In genomic region chr11:72826942-72827480, GRCh38 we compare ENCODE assay signal across 1 cellular context.
TF ChIP-seq lines count a peak whose summit lies in the region.

No MANE protein-coding gene starts in this region.

TF ChIP-seq in HepG2, 621 proteins besides CTCF, POLR2A, EP300 and RAD21:
- no peak for TF ChIP-seq TFAP4 (IDR thresholded peaks at IDR 0.05; ENCODE audit: borderline replicate concordance, low read depth)
- peak; percentile 18; the same call in 1 of the 2 replicates for TF ChIP-seq POLR2G (IDR thresholded peaks at IDR 0.05; ENCODE audit: low read depth, low read length)
- peak; percentile 14; the same call in 1 of the 2 replicates for TF ChIP-seq POLR2AphosphoS5 (IDR thresholded peaks at IDR 0.05; ENCODE audit: low read depth, low read length)
- TF ChIP-seq RBM22 (optimal IDR thresholded peaks at IDR 0.05; ENCODE audit: low read length): peak; percentile 20
